Comparison of ENCODE assay signal across 32 cellular contexts in the genomic region with DNA sequence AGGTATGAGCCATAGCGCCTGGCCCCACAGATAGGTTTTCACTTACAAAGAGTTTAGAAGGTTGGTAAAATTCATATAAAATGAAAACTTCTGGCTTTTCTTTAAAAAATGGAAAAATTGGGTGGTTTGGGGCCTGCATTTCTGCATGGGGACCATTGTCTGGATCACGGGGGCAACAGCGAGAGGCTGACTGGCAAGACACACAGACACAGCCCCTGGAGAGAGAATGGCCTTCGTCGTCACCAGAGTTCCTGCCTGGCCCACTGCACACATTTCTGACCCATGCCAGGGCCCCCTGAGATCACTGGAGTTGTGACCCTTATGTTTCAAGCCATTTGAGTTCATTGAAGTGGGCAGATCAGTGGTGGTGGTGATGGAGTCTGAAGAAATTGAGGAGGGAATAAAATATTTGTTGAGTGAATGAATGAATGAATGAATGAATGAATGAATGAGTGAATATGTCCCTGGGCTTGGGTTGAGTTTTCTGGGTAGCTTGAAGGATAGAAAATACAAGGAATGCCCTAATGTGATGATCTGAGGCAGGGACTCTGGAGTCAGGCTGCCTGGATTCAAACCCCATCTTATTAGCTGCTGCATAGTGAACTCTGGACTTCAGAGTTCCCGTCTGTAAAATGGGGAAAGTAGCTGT.
"Had no signal": no experiment of that assay in that cellular context is flagged by ENCODE, and none has a peak within 500 bp of the region (broad histone marks: within the 10 kb centered on the region; RNA-seq: fewer than 3 reads in every experiment).

No MANE protein-coding gene starts in this region.

- H3K27ac Mint-ChIP-seq: activated CD4-positive, alpha-beta T cell treated with anti-CD3 and anti-CD28 coated beads for 36 hours; activated CD4-positive, alpha-beta T cell treated with anti-CD3 and anti-CD28 coated beads, Interleukin-2, amount 10 ng/mL, durations not matched to agents 7 days and 5 days; activated CD8-positive, alpha-beta T cell treated with anti-CD3 and anti-CD28 coated beads, Interleukin-2, amount 10 ng/mL, durations not matched to agents 7 days and 5 days; activated naive CD4-positive, alpha-beta T cell treated with anti-CD3 and anti-CD28 coated beads, Interleukin-2, amount 50 U/mL, for 24 hours; activated naive CD8-positive, alpha-beta T cell treated with anti-CD3 and anti-CD28 coated beads, Interleukin-2, amount 10 ng/mL, durations not matched to agents 7 days and 5 days; activated T-cell treated with anti-CD3 and anti-CD28 coated beads, Interleukin-2, amount 50 U/mL, for 24 hours; activated T-helper 2 cell treated with anti-CD3 and anti-CD28 coated beads, Interferon-gamma antibody, Interleukin-2, Interleukin-4, amounts not matched to agents 10 μg/mL and 5 μg/mL and 100 μg/mL, durations not matched to agents 14 hours and 24 hours and 36 hours; T-helper 1 cell treated with Interleukin-12 subunit alpha and Interleukin-12 subunit beta and Interleukin-4 antibody, amounts not matched to agents 30 μg/mL and 1 μg/mL, for 36 hours; T-helper 2 cell treated with Interferon-gamma antibody and Interleukin-4, amounts not matched to agents 5 μg/mL and 100 μg/mL, for 36 hours had no signal

- H3K4me2 ChIP-seq: SK-N-SH had no signal

- FAIRE-seq: TTC549 had no signal

- H3K4me1 ChIP-seq: ascending aorta, Peyer's patch, SJSA1 had no signal

- H3K4me3 ChIP-seq: ascending aorta, cardiac muscle cell, MG63, Peyer's patch, SJSA1 had no signal

- H3K27me3 Mint-ChIP-seq: activated CD4-positive, alpha-beta T cell treated with anti-CD3 and anti-CD28 coated beads for 36 hours; activated CD4-positive, alpha-beta T cell treated with anti-CD3 and anti-CD28 coated beads, Interleukin-2, amount 10 ng/mL, durations not matched to agents 7 days and 5 days; activated naive CD4-positive, alpha-beta T cell treated with anti-CD3 and anti-CD28 coated beads, Interleukin-2, amount 50 U/mL, for 24 hours; activated naive CD8-positive, alpha-beta T cell treated with anti-CD3 and anti-CD28 coated beads, Interleukin-2, amount 10 ng/mL, durations not matched to agents 7 days and 5 days; activated T-cell treated with anti-CD3 and anti-CD28 coated beads, Interleukin-2, amount 50 U/mL, for 24 hours had no signal

- ATAC-seq: activated CD4-positive, alpha-beta T cell treated with anti-CD3 and anti-CD28 coated beads for 36 hours; activated CD8-positive, alpha-beta T cell treated with anti-CD3 and anti-CD28 coated beads, Interleukin-2, amount 10 ng/mL, durations not matched to agents 7 days and 5 days had no signal

- H3K9me3 Mint-ChIP-seq: activated CD4-positive, alpha-beta T cell treated with anti-CD3 and anti-CD28 coated beads, Interleukin-2, amount 10 ng/mL, durations not matched to agents 7 days and 5 days; activated naive CD4-positive, alpha-beta T cell treated with anti-CD3 and anti-CD28 coated beads, Interleukin-2, amount 50 U/mL, for 24 hours; activated naive CD8-positive, alpha-beta T cell treated with anti-CD3 and anti-CD28 coated beads, Interleukin-2, amount 10 ng/mL, durations not matched to agents 7 days and 5 days; activated T-cell treated with anti-CD3 and anti-CD28 coated beads, Interleukin-2, amount 50 U/mL, for 24 hours; activated T-helper 2 cell treated with anti-CD3 and anti-CD28 coated beads, Interferon-gamma antibody, Interleukin-2, Interleukin-4, amounts not matched to agents 10 μg/mL and 5 μg/mL and 100 μg/mL, durations not matched to agents 14 hours and 24 hours and 36 hours; T-helper 1 cell treated with Interleukin-12 subunit alpha and Interleukin-12 subunit beta and Interleukin-4 antibody, amounts not matched to agents 30 μg/mL and 1 μg/mL, for 36 hours; T-helper 2 cell treated with Interferon-gamma antibody and Interleukin-4, amounts not matched to agents 5 μg/mL and 100 μg/mL, for 36 hours had no signal

- H3K36me3 ChIP-seq: ascending aorta, cardiac muscle cell, MG63, Peyer's patch, SJSA1 had no signal

- H3K27me3 ChIP-seq: ascending aorta, cardiac muscle cell, MG63, Peyer's patch, SJSA1 had no signal

- H3K9me3 ChIP-seq: ascending aorta, MG63, Peyer's patch, SJSA1, SK-N-SH had no signal

- H3K4me1 Mint-ChIP-seq: activated CD4-positive, alpha-beta T cell treated with anti-CD3 and anti-CD28 coated beads for 36 hours; activated CD4-positive, alpha-beta T cell treated with anti-CD3 and anti-CD28 coated beads, Interleukin-2, amount 10 ng/mL, durations not matched to agents 7 days and 5 days; activated naive CD4-positive, alpha-beta T cell treated with anti-CD3 and anti-CD28 coated beads, Interleukin-2, amount 50 U/mL, for 24 hours; activated naive CD8-positive, alpha-beta T cell treated with anti-CD3 and anti-CD28 coated beads, Interleukin-2, amount 10 ng/mL, durations not matched to agents 7 days and 5 days had no signal

- DNase-seq: activated CD4-positive, alpha-beta T cell treated with anti-CD3 and anti-CD28 coated beads for 36 hours; activated CD4-positive, alpha-beta T cell treated with anti-CD3 and anti-CD28 coated beads, Interleukin-2, amount 10 ng/mL, durations not matched to agents 7 days and 5 days; activated CD4-positive, alpha-beta T cell treated with anti-CD3 and anti-CD28 coated beads, Interleukin-2, amount 50 U/mL, for 48 hours; activated CD8-positive, alpha-beta T cell treated with anti-CD3 and anti-CD28 coated beads, Interleukin-2, amount 10 ng/mL, durations not matched to agents 7 days and 5 days; activated gamma-delta T cell; activated naive CD4-positive, alpha-beta T cell treated with Interleukin-2 at 50 U/mL for 16 hours; activated naive CD8-positive, alpha-beta T cell treated with anti-CD3 and anti-CD28 coated beads, Interleukin-2, amount 10 ng/mL, durations not matched to agents 7 days and 5 days; activated T-cell treated with anti-CD3 and anti-CD28 coated beads, Interleukin-2, amount 50 U/mL, for 24 hours; amygdala; Kasumi-1; KG1; MG63; MV-4-11; NCI-H1092; NCI-H1436 treated with DMSO at 0.1 percent for 48 hours; NCI-H1694 treated with DMSO at 0.1 percent for 48 hours; NCI-H2029; NCI-H526; NCI-H748 treated with DMSO at 0.1 percent for 48 hours; NK-92 treated with Interleukin-12 subunit alpha and Interleukin-12 subunit beta, amount 100 ng/mL, for 24 hours; Peyer's patch; RPMI8226; SHP77 treated with DMSO at 0.1 percent for 48 hours; SK-N-SH had no signal

- H3K27ac ChIP-seq: ascending aorta, cardiac muscle cell, Peyer's patch, SJSA1 had no signal

- H3K4me3 Mint-ChIP-seq: activated CD4-positive, alpha-beta T cell treated with anti-CD3 and anti-CD28 coated beads for 36 hours; activated CD4-positive, alpha-beta T cell treated with anti-CD3 and anti-CD28 coated beads, Interleukin-2, amount 10 ng/mL, durations not matched to agents 7 days and 5 days; activated CD8-positive, alpha-beta T cell treated with anti-CD3 and anti-CD28 coated beads, Interleukin-2, amount 10 ng/mL, durations not matched to agents 7 days and 5 days; activated naive CD4-positive, alpha-beta T cell treated with anti-CD3 and anti-CD28 coated beads, Interleukin-2, amount 50 U/mL, for 24 hours; activated naive CD8-positive, alpha-beta T cell treated with anti-CD3 and anti-CD28 coated beads, Interleukin-2, amount 10 ng/mL, durations not matched to agents 7 days and 5 days; activated T-cell treated with anti-CD3 and anti-CD28 coated beads, Interleukin-2, amount 50 U/mL, for 24 hours; T-helper 1 cell treated with Interleukin-12 subunit alpha and Interleukin-12 subunit beta and Interleukin-4 antibody, amounts not matched to agents 30 μg/mL and 1 μg/mL, for 36 hours; T-helper 2 cell treated with Interferon-gamma antibody and Interleukin-4, amounts not matched to agents 5 μg/mL and 100 μg/mL, for 36 hours had no signal

- H3K36me3 Mint-ChIP-seq: activated naive CD4-positive, alpha-beta T cell treated with anti-CD3 and anti-CD28 coated beads, Interleukin-2, amount 50 U/mL, for 24 hours; activated naive CD8-positive, alpha-beta T cell treated with anti-CD3 and anti-CD28 coated beads, Interleukin-2, amount 10 ng/mL, durations not matched to agents 7 days and 5 days had no signal

- H3K9ac ChIP-seq: SK-N-SH had no signal
